In the genomic region with DNA sequence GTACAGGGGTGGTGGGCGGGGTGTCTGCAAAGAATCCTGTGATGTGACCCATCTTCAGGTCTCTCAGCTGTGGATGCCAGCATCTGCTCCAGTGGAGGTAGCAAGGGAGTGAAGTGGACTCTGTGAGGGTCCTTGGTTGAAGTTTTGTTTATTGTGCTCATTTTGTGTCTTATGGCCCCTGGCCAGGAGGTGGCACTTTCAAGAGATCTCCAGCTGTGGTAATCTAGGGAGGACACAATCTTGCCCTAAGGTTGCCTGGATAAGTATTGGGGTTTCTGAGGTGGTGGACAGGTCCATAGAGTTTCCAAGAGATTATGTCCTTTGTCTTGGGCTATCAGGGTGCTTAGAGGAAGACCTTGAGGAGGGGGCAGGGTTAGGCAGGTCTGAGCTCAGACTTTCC, we compare ENCODE assay signal across 20 cellular contexts.
"Had no signal": no experiment of that assay in that cellular context is flagged by ENCODE, and none has a peak within 500 bp of the region (broad histone marks: within the 10 kb centered on the region; RNA-seq: fewer than 3 reads in every experiment).

No MANE protein-coding gene starts in this region.

- H3K4me2 ChIP-seq: smooth muscle cell had no signal

- H3K36me3 ChIP-seq: left lung, prostate gland, right atrium auricular region, suprapubic skin, transverse colon, upper lobe of right lung, uterus had no signal

- H3K79me2 ChIP-seq: parathyroid adenoma had no signal

- H3K27me3 ChIP-seq: left lung, right atrium auricular region, suprapubic skin, transverse colon, upper lobe of right lung, uterus had no signal

- H3K27me3 Mint-ChIP-seq: stimulated activated naive CD8-positive, alpha-beta T cell treated with anti-CD3 and anti-CD28 coated beads, Interleukin-15, amount 100 ng/mL, for 72 hours had no signal

- H3K27ac Mint-ChIP-seq: effector memory CD8-positive, alpha-beta T cell; naive thymus-derived CD8-positive, alpha-beta T cell; stimulated activated naive CD8-positive, alpha-beta T cell treated with anti-CD3 and anti-CD28 coated beads, Interleukin-15, amount 100 ng/mL, for 72 hours had no signal

- H3K9me3 ChIP-seq: prostate gland, right atrium auricular region, suprapubic skin, transverse colon, upper lobe of right lung, uterus had no signal

- DNase-seq: cortex of kidney; effector memory CD8-positive, alpha-beta T cell; left cardiac atrium; mesenchymal stem cell; naive thymus-derived CD8-positive, alpha-beta T cell; stimulated activated CD4-positive, alpha-beta T cell treated with anti-CD3 and anti-CD28 coated beads, Interleukin-12 subunit alpha, Interleukin-12 subunit beta, amount 100 ng/mL, for 4 hours; stimulated activated CD4-positive, alpha-beta T cell treated with anti-CD3 and anti-CD28 coated beads, Interleukin-1b, Interleukin-23, amount 100 ng/mL, for 48 hours; stimulated activated CD4-positive, alpha-beta T cell treated with anti-CD3 and anti-CD28 coated beads, Interleukin-4, amount 100 ng/mL, for 1 hour; stimulated activated CD8-positive, alpha-beta memory T cell treated with anti-CD3 and anti-CD28 coated beads, Interleukin-4, amount 100 ng/mL, for 48 hours; stimulated activated naive CD4-positive, alpha-beta T cell; stimulated activated naive CD8-positive, alpha-beta T cell treated with anti-CD3 and anti-CD28 coated beads, Interleukin-15, amount 100 ng/mL, for 72 hours; transverse colon; upper lobe of right lung; uterus had no signal

- H3K4me1 ChIP-seq: left lung, parathyroid adenoma, prostate gland, right atrium auricular region, suprapubic skin, transverse colon, upper lobe of right lung, uterus had no signal

- H3K27ac ChIP-seq: left lung, parathyroid adenoma, prostate gland, right atrium auricular region, suprapubic skin, transverse colon, upper lobe of right lung, uterus had no signal

- H3K4me3 Mint-ChIP-seq: effector memory CD8-positive, alpha-beta T cell; naive thymus-derived CD8-positive, alpha-beta T cell; stimulated activated naive CD8-positive, alpha-beta T cell treated with anti-CD3 and anti-CD28 coated beads, Interleukin-15, amount 100 ng/mL, for 72 hours had no signal

- H3K36me3 Mint-ChIP-seq: naive thymus-derived CD8-positive, alpha-beta T cell had no signal

- H3K4me3 ChIP-seq: left lung, prostate gland, right atrium auricular region, smooth muscle cell, suprapubic skin, transverse colon, upper lobe of right lung, uterus had no signal

- H3K9ac ChIP-seq: parathyroid adenoma had no signal

- H3K4me1 Mint-ChIP-seq: naive thymus-derived CD8-positive, alpha-beta T cell; stimulated activated naive CD8-positive, alpha-beta T cell treated with anti-CD3 and anti-CD28 coated beads, Interleukin-15, amount 100 ng/mL, for 72 hours had no signal
